In genomic region chrX:24965400-24965799, GRCh38 we compare ENCODE assay signal across 23 cellular contexts. TPM values are rescaled to one million over a fixed set of nuclear protein-coding genes. Genes with fewer than 3 reads are reported as not detected.
DNase-seq lines count a peak whose midpoint lies in the region; ATAC-seq, FAIRE-seq and TF ChIP-seq lines count a peak whose summit lies in the region.
"Had no signal": no experiment of that assay in that cellular context is flagged by ENCODE, and none has a peak within 500 bp of the region (broad histone marks: within the 10 kb centered on the region; RNA-seq: fewer than 3 reads in every experiment).

No MANE protein-coding gene starts in this region.

- no peak for TF ChIP-seq POLR2A in A549 (IDR thresholded peaks at IDR 0.05; ENCODE audit: low read length)

- H3K36me3 ChIP-seq in HEK293 (ENCODE audit: control insufficient read depth in 2 of 2, insufficient read depth in 1 of 2, low read length in 2 of 2) (no peaks in the 10 kb centered on the region), astrocyte (ENCODE audit: insufficient read depth, low read length) (no peaks in the 10 kb centered on the region)
- H3K36me3 ChIP-seq: BE2C had no signal

- CTCF ChIA-PET in A549 (lab: Yijun Ruan, JAX): no interaction called here
- CTCF ChIA-PET in HEK293 (lab: Yijun Ruan, JAX): interaction anchor here (0.7 to 0.8 kb wide), 2 partner anchors 43 to 126 kb away, joined by 3 to 4 read pairs; no protein-coding TSS in a partner anchor

- H3K27ac Mint-ChIP-seq in astrocyte (ENCODE audit: unreplicated experiment): no peak overlapping the region
- H3K27ac Mint-ChIP-seq: CD14-positive monocyte; CD4-positive, alpha-beta T cell; CD8-positive, alpha-beta memory T cell had no signal

- POLR2A ChIA-PET in A549 (lab: Yijun Ruan, JAX) (no interaction called here), HEK293 (lab: Yijun Ruan, JAX) (no interaction called here)

- no peak for TF ChIP-seq CTCF in A549 (IDR thresholded peaks at IDR 0.05)
- no peak for TF ChIP-seq CTCF in HEK293 (tag by site-specific recombination; IDR thresholded peaks at IDR 0.05)
- TF ChIP-seq CTCF in astrocyte (IDR thresholded peaks at IDR 0.05; ENCODE audit: insufficient read depth, low read depth, low read length): no peak

- H3K9ac ChIP-seq in astrocyte (ENCODE audit: low read length): no peak overlapping the region
- H3K9ac ChIP-seq: BLaER1 treated with 17β-estradiol and CSF1 and Interleukin-3, amounts not matched to agents 10 nM and 100 nM had no signal

- TF ChIP-seq RAD21 in A549 (conservative IDR thresholded peaks at IDR 0.05 in 1 of 2, IDR thresholded peaks at IDR 0.05 in 1 of 2): no peak

- H4K20me1 ChIP-seq in astrocyte (ENCODE audit: insufficient read depth, low read length): no peaks in the 10 kb centered on the region

- no peaks in the 10 kb centered on the region for H3K79me2 ChIP-seq in astrocyte (ENCODE audit: insufficient read depth, low read length)

- H2AFZ ChIP-seq in astrocyte (ENCODE audit: low read depth, low read length): no peak overlapping the region

- no peak for ATAC-seq in A549
- ATAC-seq in GM18867 (IDR thresholded peaks at IDR 0.05; ENCODE audit: unreplicated experiment): no peak
- ATAC-seq in HG03159 (IDR thresholded peaks at IDR 0.05; ENCODE audit: unreplicated experiment): no peak
- no peak for ATAC-seq in HG03565 (IDR thresholded peaks at IDR 0.05; ENCODE audit: unreplicated experiment)
- ATAC-seq: GM12878 had no signal

- FAIRE-seq in A549 (lab: Jason Lieb, UNC) (peak; percentile 89), astrocyte (lab: Jason Lieb, UNC) (peak; percentile 39)
- FAIRE-seq: A204.1, GM12878, H54 had no signal

- 78% methylated on average over 1 of the region's 1 CpG for WGBS in A549 (ENCODE audit: missing lambda C conversion rate)

- H3K36me3 Mint-ChIP-seq in astrocyte (ENCODE audit: low read depth, unreplicated experiment): no peaks in the 10 kb centered on the region

- H3K27me3 Mint-ChIP-seq in astrocyte (ENCODE audit: low read depth, unreplicated experiment): no peaks in the 10 kb centered on the region
- H3K27me3 Mint-ChIP-seq: CD4-positive, alpha-beta T cell; CD8-positive, alpha-beta memory T cell had no signal

- H3K27ac ChIP-seq in A549 (no peak overlapping the region), HEK293 (ENCODE audit: extremely low read depth, low read depth, low read length) (no peak overlapping the region), astrocyte (ENCODE audit: low read depth, low read length) (no peak overlapping the region)
- H3K27ac ChIP-seq: 22Rv1; BLaER1 treated with 17β-estradiol and CSF1 and Interleukin-3, amounts not matched to agents 10 nM and 100 nM had no signal

- no peaks in the 10 kb centered on the region for H3K9me3 ChIP-seq in A549
- no peaks in the 10 kb centered on the region for H3K9me3 ChIP-seq in HEK293 (ENCODE audit: control insufficient read depth, insufficient read depth, low read depth, low read length)
- no peaks in the 10 kb centered on the region for H3K9me3 ChIP-seq in astrocyte (ENCODE audit: insufficient read depth, low read depth, low read length)
- H3K9me3 ChIP-seq: BE2C had no signal

- no peak overlapping the region for H3K4me3 ChIP-seq in A549
- no peak overlapping the region for H3K4me3 ChIP-seq in HEK293 (ENCODE audit: low read depth, low read length)
- no peak overlapping the region for H3K4me3 ChIP-seq in astrocyte (ENCODE audit: insufficient read depth, low read depth, low read length)
- H3K4me3 ChIP-seq: BLaER1 treated with 17β-estradiol and CSF1 and Interleukin-3, amounts not matched to agents 10 nM and 100 nM; GM12878 had no signal

- H3K4me1 ChIP-seq in A549: no peaks in the 10 kb centered on the region
- 0 out of 2 replicates have a peak, but pooled peaks cover 4% of the 10 kb centered on the region for H3K4me1 ChIP-seq in HEK293 (ENCODE audit: control insufficient read depth, insufficient read depth, low read length)
- no peaks in the 10 kb centered on the region for H3K4me1 ChIP-seq in astrocyte (ENCODE audit: insufficient read depth, low read length)
- H3K4me1 ChIP-seq: BE2C; BLaER1 treated with 17β-estradiol and CSF1 and Interleukin-3, amounts not matched to agents 10 nM and 100 nM had no signal

- H3K4me2 ChIP-seq in A549 (no peak overlapping the region), astrocyte (ENCODE audit: low read length) (no peak overlapping the region)
- H3K4me2 ChIP-seq: BLaER1 treated with 17β-estradiol and CSF1 and Interleukin-3, amounts not matched to agents 10 nM and 100 nM had no signal

- H3K4me1 Mint-ChIP-seq in astrocyte (ENCODE audit: low read depth, unreplicated experiment): peaks cover 3% of the 10 kb centered on the region
- H3K4me1 Mint-ChIP-seq: CD14-positive monocyte; CD8-positive, alpha-beta memory T cell had no signal

- H3K27me3 ChIP-seq in astrocyte (ENCODE audit: insufficient read depth, low read length): no peaks in the 10 kb centered on the region
- H3K27me3 ChIP-seq: BE2C had no signal

- DNase-seq in A549 (ENCODE audit: low read depth in 1 of 2, low spot score in 1 of 2) (no peak), astrocyte (ENCODE audit: low read depth) (no peak)
- DNase-seq: ACHN; AML-193; BE2C; CD4-positive, alpha-beta T cell; CD8-positive, alpha-beta memory T cell; DMS 273 treated with DMSO at 0.1 percent for 48 hours; DMS79; EL; GDM1; GOT3; HCEC 1CT had no signal

- H3K9me3 Mint-ChIP-seq in astrocyte (ENCODE audit: unreplicated experiment): no peaks in the 10 kb centered on the region
- H3K9me3 Mint-ChIP-seq: CD4-positive, alpha-beta T cell had no signal

- H3K4me3 Mint-ChIP-seq in astrocyte (ENCODE audit: unreplicated experiment): no peak overlapping the region
- H3K4me3 Mint-ChIP-seq: CD14-positive monocyte; CD4-positive, alpha-beta T cell; CD8-positive, alpha-beta memory T cell had no signal

- TF ChIP-seq EP300 in A549 (IDR thresholded peaks at IDR 0.05): no peak

TF ChIP-seq in A549, 52 proteins besides CTCF, POLR2A, EP300 and RAD21:
- TF ChIP-seq KDM1A (IDR thresholded peaks at IDR 0.05; ENCODE audit: low read depth): no peak
- TF ChIP-seq ZC3H11A (IDR thresholded peaks at IDR 0.05): no peak
- TF ChIP-seq POLR2AphosphoS2 (conservative IDR thresholded peaks at IDR 0.05; ENCODE audit: low read length): no peak
- TF ChIP-seq GATA3 (IDR thresholded peaks at IDR 0.05; ENCODE audit: borderline replicate concordance): no peak
- no peak for TF ChIP-seq BHLHE40 (IDR thresholded peaks at IDR 0.05; ENCODE audit: low read depth, low read length)
- no peak for TF ChIP-seq SMC3 (IDR thresholded peaks at IDR 0.05)
- no peak for TF ChIP-seq TP53 (CRISPR knock-in tag; IDR thresholded peaks at IDR 0.05)
- TF ChIP-seq HOXB5 (CRISPR knock-in tag; IDR thresholded peaks at IDR 0.05): no peak
- TF ChIP-seq NPAS2 (CRISPR knock-in tag; IDR thresholded peaks at IDR 0.05; ENCODE audit: borderline replicate concordance): no peak

TF ChIP-seq in HEK293, 187 proteins besides CTCF, POLR2A, EP300 and RAD21:
- TF ChIP-seq PRDM6 (tag by site-specific recombination; IDR thresholded peaks at IDR 0.05) (peak; percentile 71), ZNF621 (tag by site-specific recombination; IDR thresholded peaks at IDR 0.05) (no peak)

RNA-seq across cellular contexts. Expression of gene ARX, which starts 50.4 kb away (rescaled TPM):
- 0.63 and 1.00 TPM in 2 replicates for polyA plus RNA-seq in A549 (2011; rRNA removed)
- polyA plus RNA-seq in A549 (2012; cell fraction: cytosol; rRNA removed): 1.0 and 1.1 TPM in 2 replicates
- polyA plus RNA-seq in A549 (2012; cell fraction: nucleus; rRNA removed): 1.0 and 1.7 TPM in 2 replicates
- 0.21 to 0.46 TPM (median 0.40 TPM) in 3 replicates for polyA plus RNA-seq in A549 (2017; fragmentation: RNase III; extraction: RNeasy Plus Mini Kit Qiagen cat#74134 plus additional on column Dnase treatment)
- polyA minus RNA-seq in A549 (2011; rRNA and poly(A)+ RNA removed): 0.19 and 0.21 TPM in 2 replicates
- not detected in 2 replicates for total RNA-seq in astrocyte
- total RNA-seq: CD4-positive, alpha-beta T cell; CD8-positive, alpha-beta memory T cell; GM12878 had no signal
- polyA plus RNA-seq: CD14-positive monocyte; CD8-positive, alpha-beta memory T cell had no signal
